In the genomic region with DNA sequence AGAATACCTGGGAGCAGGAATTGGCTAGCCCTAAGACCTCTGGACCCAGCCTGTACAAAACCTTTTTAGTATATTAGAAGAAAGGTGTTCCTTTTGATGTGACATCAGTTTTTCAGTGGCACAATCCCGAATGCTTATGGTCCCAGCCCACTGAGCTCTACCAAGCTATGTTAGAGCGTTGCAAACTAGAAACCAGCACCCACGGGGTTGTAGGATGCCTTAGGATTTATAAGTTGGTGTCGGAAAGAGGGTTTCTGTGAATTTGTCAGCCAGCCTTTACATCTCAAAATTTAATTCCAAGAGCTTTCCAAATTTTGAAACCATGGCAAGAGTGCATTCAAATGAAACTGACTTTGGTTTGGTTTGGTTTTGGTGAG, we compare ENCODE assay signal across 8 cellular contexts. TPM values are rescaled to one million over a fixed set of nuclear protein-coding genes. Genes with fewer than 3 reads are reported as not detected.
DNase-seq lines count a peak whose midpoint lies in the region; TF ChIP-seq lines count a peak whose summit lies in the region.

No MANE protein-coding gene starts in this region.

- no peaks in the 10 kb centered on the region for H3K9me3 Mint-ChIP-seq in endothelial cell (ENCODE audit: unreplicated experiment)

- peak overlapping the region; percentile 80 for H3K4me2 ChIP-seq in MM.1S (ENCODE audit: low read depth, low read length)

- no peak overlapping the region for H3K27ac Mint-ChIP-seq in endothelial cell (ENCODE audit: unreplicated experiment)

- H3K27me3 Mint-ChIP-seq in endothelial cell (ENCODE audit: unreplicated experiment), result peaks cover 1% of the 10 kb centered on the region

- H3K4me3 ChIP-seq in GM08714 (ENCODE audit: low read length) (peak overlapping the region; percentile 73), MM.1S (ENCODE audit: low read length) (peak overlapping the region; percentile 79), neuron (ENCODE audit: low read length) (peak overlapping the region; percentile 85)

- H3K4me1 ChIP-seq in MM.1S (ENCODE audit: low read length), result peaks cover 17% of the 10 kb centered on the region
- H3K4me1 ChIP-seq in neuron (ENCODE audit: insufficient read depth, low read length), result peaks cover 14% of the 10 kb centered on the region

- peaks cover 5% of the 10 kb centered on the region for H3K4me1 Mint-ChIP-seq in endothelial cell (ENCODE audit: unreplicated experiment)

- H3K79me2 ChIP-seq in MM.1S (ENCODE audit: low read length), result peaks cover 45% of the 10 kb centered on the region

- H3K27ac ChIP-seq in MM.1S (ENCODE audit: low read length), result no peak overlapping the region

- H3K36me3 ChIP-seq in MM.1S (replicated peaks; ENCODE audit: insufficient read depth, low read length), result peaks cover 7% of the 10 kb centered on the region
- H3K36me3 ChIP-seq in neuron (ENCODE audit: insufficient read depth, low read length), result peaks cover 16% of the 10 kb centered on the region

- H4K20me1 ChIP-seq in MM.1S (ENCODE audit: insufficient read depth, low read length), result no peaks in the 10 kb centered on the region

- H3F3A ChIP-seq in MM.1S (ENCODE audit: insufficient read depth, low read length), result peaks cover 12% of the 10 kb centered on the region

- peak overlapping the region; percentile 42 for H3K4me3 Mint-ChIP-seq in endothelial cell (ENCODE audit: unreplicated experiment)

- no peaks in the 10 kb centered on the region for H3K9me2 ChIP-seq in MM.1S (replicated peaks; ENCODE audit: insufficient read depth, low read length)

- intact Hi-C loops in posterior vena cava (cut with DNase I), result no loop called here

- no peaks in the 10 kb centered on the region for H3K27me3 ChIP-seq in MM.1S (replicated peaks; ENCODE audit: insufficient read depth, low read length)
- H3K27me3 ChIP-seq in neuron (ENCODE audit: insufficient read depth, low read length), result peaks cover 18% of the 10 kb centered on the region

- H2AFZ ChIP-seq in MM.1S (ENCODE audit: low read length) (peak overlapping the region; percentile 69), neuron (ENCODE audit: low read depth, low read length) (peak overlapping the region; percentile 62)

- peak; percentile 21 for DNase-seq in GOT3 (lab: John Stamatoyannopoulos, UW)
- no peak for DNase-seq in MM.1S
- no peak for DNase-seq in endothelial cell (ENCODE audit: low spot score)
- DNase-seq in posterior vena cava (ENCODE audit: low spot score), result no peak
- DNase-seq in cerebellar nuclear complex (lab: John Stamatoyannopoulos, UW), result no peak
- DNase-seq in DMS114 treated with DMSO at 0.1 percent for 48 hours (lab: John Stamatoyannopoulos, UW; ENCODE audit: unreplicated experiment), result no peak

- TF ChIP-seq CTCF in MM.1S (IDR thresholded peaks at IDR 0.05; ENCODE audit: low read length) (no peak), endothelial cell (IDR thresholded peaks at IDR 0.05; ENCODE audit: unreplicated experiment) (no peak)

- H3K9ac ChIP-seq in MM.1S (ENCODE audit: low read length), result peak overlapping the region; percentile 7; the same call in 1 of the 2 replicates

- no peaks in the 10 kb centered on the region for H3K9me3 ChIP-seq in MM.1S (replicated peaks; ENCODE audit: insufficient read depth, low read length)
- H3K9me3 ChIP-seq in neuron (ENCODE audit: low read length), result no peaks in the 10 kb centered on the region

- no peaks in the 10 kb centered on the region for H3K36me3 Mint-ChIP-seq in endothelial cell (ENCODE audit: low read depth, unreplicated experiment)

RNA-seq across cellular contexts. Expression of gene LMAN1, which starts 0.5 kb away (rescaled TPM):
- total RNA-seq in endothelial cell (ENCODE audit: unreplicated experiment), result 38.5 TPM
- 10 to 100 TPM; 57.8 to 58.8 TPM for total RNA-seq in posterior vena cava

RNA-seq across cellular contexts. Expression of gene CPLX4, which starts 41.1 kb away (rescaled TPM):
- total RNA-seq in endothelial cell (ENCODE audit: unreplicated experiment) (not detected), posterior vena cava (not detected)
